Comparison of ENCODE assay signal across 25 cellular contexts in genomic region chr10:43353495-43354324, GRCh38. TPM values are rescaled to one million over a fixed set of nuclear protein-coding genes. Genes with fewer than 3 reads are reported as not detected.
DNase-seq lines count a peak whose midpoint lies in the region; ATAC-seq, FAIRE-seq and TF ChIP-seq lines count a peak whose summit lies in the region.
"Had no signal": no experiment of that assay in that cellular context is flagged by ENCODE, and none has a peak within 500 bp of the region (broad histone marks: within the 10 kb centered on the region; RNA-seq: fewer than 3 reads in every experiment).

No MANE protein-coding gene starts in this region.

- H3K27ac ChIP-seq in dorsolateral prefrontal cortex = peak overlapping the region in 57 of 59 donors; percentile 0 to 95 (median 72)
- H3K27ac ChIP-seq: C4-2B, heart right ventricle, WERI-Rb-1 had no signal

- no peaks in the 10 kb centered on the region for H3K9me3 Mint-ChIP-seq in stimulated activated effector memory CD8-positive, alpha-beta T cell treated with anti-CD3 and anti-CD28 coated beads, Interleukin-12 subunit alpha, Interleukin-12 subunit beta, amount 100 ng/mL, for 72 hours
- H3K9me3 Mint-ChIP-seq: activated naive CD8-positive, alpha-beta T cell treated with anti-CD3 and anti-CD28 coated beads, Interleukin-2, amount 50 U/mL, for 24 hours; activated T-helper 1 cell treated with anti-CD3 and anti-CD28 coated beads, Interleukin-12 subunit alpha, Interleukin-12 subunit beta, Interleukin-2, Interleukin-4 antibody, amounts not matched to agents 30 ng/mL and 10 ng/mL and 1 ng/mL, durations not matched to agents 14 hours and 24 hours and 36 hours; central memory CD8-positive, alpha-beta T cell; natural killer cell; stimulated activated naive B cell treated with anti-CD40 and anti-IgM and Interleukin-4, amounts not matched to agents 10 μg/mL and 1 μg/mL and 100 μg/mL, for 72 hours had no signal

- peak; percentile 7 for DNase-seq in NCI-H2196 (lab: John Stamatoyannopoulos, UW; ENCODE audit: unreplicated experiment)
- no peak for DNase-seq in NCI-H2196 treated with DMSO at 0.1 percent for 48 hours (lab: John Stamatoyannopoulos, UW; ENCODE audit: unreplicated experiment)
- DNase-seq in NCI-H69 (lab: John Stamatoyannopoulos, UW) = peak; percentile 10
- DNase-seq in dorsolateral prefrontal cortex = no peak
- DNase-seq in stimulated activated effector memory CD8-positive, alpha-beta T cell treated with anti-CD3 and anti-CD28 coated beads, Interleukin-12 subunit alpha, Interleukin-12 subunit beta, amount 100 ng/mL, for 72 hours (ENCODE audit: low spot score in 2 of 2) = no peak
- DNase-seq in frontal cortex (ENCODE audit: low spot score in 2 of 2) = no peak
- DNase-seq in amniotic stem cell (lab: John Stamatoyannopoulos, UW) = no peak
- DNase-seq: activated naive CD8-positive, alpha-beta T cell treated with anti-CD3 and anti-CD28 coated beads, Interleukin-2, amount 50 U/mL, for 24 hours; effector CD4-positive, alpha-beta T cell; heart right ventricle; kidney; mesenchymal stem cell; natural killer cell; NCI-H1694 treated with DMSO at 0.1 percent for 48 hours; NCI-H526 treated with DMSO at 0.1 percent for 48 hours; retina; stimulated activated naive B cell treated with anti-CD40 and anti-IgM and Interleukin-4, amounts not matched to agents 10 μg/mL and 1 μg/mL and 100 μg/mL, for 72 hours; SW 1271; WERI-Rb-1 had no signal

- intact Hi-C loops in dorsolateral prefrontal cortex (cut with DNase I) = loop anchor here in 1 of 2 donors (10.0 kb wide), 1 partner anchor 809 kb away; no protein-coding TSS in a partner anchor

- H3K4me3 ChIP-seq in dorsolateral prefrontal cortex = peak overlapping the region in 1 of 59 donors; percentile 7
- H3K4me3 ChIP-seq: heart right ventricle had no signal

- H3K4me1 Mint-ChIP-seq in stimulated activated effector memory CD8-positive, alpha-beta T cell treated with anti-CD3 and anti-CD28 coated beads, Interleukin-12 subunit alpha, Interleukin-12 subunit beta, amount 100 ng/mL, for 72 hours = peaks cover 17% of the 10 kb centered on the region

- no peaks in the 10 kb centered on the region for H3K36me3 Mint-ChIP-seq in stimulated activated effector memory CD8-positive, alpha-beta T cell treated with anti-CD3 and anti-CD28 coated beads, Interleukin-12 subunit alpha, Interleukin-12 subunit beta, amount 100 ng/mL, for 72 hours
- H3K36me3 Mint-ChIP-seq: natural killer cell; stimulated activated naive B cell treated with anti-CD40 and anti-IgM and Interleukin-4, amounts not matched to agents 10 μg/mL and 1 μg/mL and 100 μg/mL, for 72 hours had no signal

- no peak for ATAC-seq in stimulated activated effector memory CD8-positive, alpha-beta T cell treated with anti-CD3 and anti-CD28 coated beads, Interleukin-12 subunit alpha, Interleukin-12 subunit beta, amount 100 ng/mL, for 72 hours
- ATAC-seq in HG03457 (IDR thresholded peaks at IDR 0.05; ENCODE audit: unreplicated experiment) = no peak
- ATAC-seq: activated naive CD8-positive, alpha-beta T cell treated with anti-CD3 and anti-CD28 coated beads, Interleukin-2, amount 50 U/mL, for 24 hours; heart right ventricle; natural killer cell; stimulated activated naive B cell treated with anti-CD40 and anti-IgM and Interleukin-4, amounts not matched to agents 10 μg/mL and 1 μg/mL and 100 μg/mL, for 72 hours had no signal

- TF ChIP-seq CTCF in dorsolateral prefrontal cortex (IDR thresholded peaks at IDR 0.05 in 54 of 56, conservative IDR thresholded peaks at IDR 0.05 in 2 of 56; ENCODE audit: low read depth in 1 of 56, partially characterized antibody in 56 of 56) = peak in 1 of 56 donors; percentile 5

- FAIRE-seq in frontal cortex (lab: Jason Lieb, UNC) = no peak
- FAIRE-seq: A204.1, H54, kidney had no signal

- H3K27ac Mint-ChIP-seq in stimulated activated effector memory CD8-positive, alpha-beta T cell treated with anti-CD3 and anti-CD28 coated beads, Interleukin-12 subunit alpha, Interleukin-12 subunit beta, amount 100 ng/mL, for 72 hours = peak overlapping the region; percentile 43
- H3K27ac Mint-ChIP-seq: activated naive CD8-positive, alpha-beta T cell treated with anti-CD3 and anti-CD28 coated beads, Interleukin-2, amount 50 U/mL, for 24 hours; activated T-helper 1 cell treated with anti-CD3 and anti-CD28 coated beads, Interleukin-12 subunit alpha, Interleukin-12 subunit beta, Interleukin-2, Interleukin-4 antibody, amounts not matched to agents 30 ng/mL and 10 ng/mL and 1 ng/mL, durations not matched to agents 14 hours and 24 hours and 36 hours; natural killer cell; stimulated activated naive B cell treated with anti-CD40 and anti-IgM and Interleukin-4, amounts not matched to agents 10 μg/mL and 1 μg/mL and 100 μg/mL, for 72 hours had no signal

- H3K27me3 ChIP-seq in dorsolateral prefrontal cortex = no peaks in the 10 kb centered on the region

- no peak overlapping the region for H3K4me3 Mint-ChIP-seq in stimulated activated effector memory CD8-positive, alpha-beta T cell treated with anti-CD3 and anti-CD28 coated beads, Interleukin-12 subunit alpha, Interleukin-12 subunit beta, amount 100 ng/mL, for 72 hours
- H3K4me3 Mint-ChIP-seq: activated naive CD8-positive, alpha-beta T cell treated with anti-CD3 and anti-CD28 coated beads, Interleukin-2, amount 50 U/mL, for 24 hours; activated T-helper 1 cell treated with anti-CD3 and anti-CD28 coated beads, Interleukin-12 subunit alpha, Interleukin-12 subunit beta, Interleukin-2, Interleukin-4 antibody, amounts not matched to agents 30 ng/mL and 10 ng/mL and 1 ng/mL, durations not matched to agents 14 hours and 24 hours and 36 hours; central memory CD8-positive, alpha-beta T cell; natural killer cell; stimulated activated naive B cell treated with anti-CD40 and anti-IgM and Interleukin-4, amounts not matched to agents 10 μg/mL and 1 μg/mL and 100 μg/mL, for 72 hours had no signal

RNA-seq across cellular contexts. Expression of gene FXYD4, which starts 17.7 kb away (rescaled TPM):
- total RNA-seq in dorsolateral prefrontal cortex = 10 to 100 TPM in 1 of 120 experiments, 1 to 10 TPM in 56, under 1 TPM in 3, not detected in 60; 0.84 to 12.4 (median 2.4) TPM
- total RNA-seq in frontal cortex = not detected
- total RNA-seq: natural killer cell had no signal

RNA-seq across cellular contexts. Expression of gene HNRNPF, which starts 55.3 kb away (rescaled TPM):
- total RNA-seq in dorsolateral prefrontal cortex (100 to 1,000 TPM in 2 of 120 experiments, 10 to 100 TPM in 118; 39.3 to 109 (median 59.0) TPM), frontal cortex (97.4 TPM)

Comparison
In these comparisons a context has a peak if more than half of its experiments do, and no peak if none do; other contexts are left out.
1. DNase-seq: peak in NCI-H2196 (single experiment) and NCI-H69 (single experiment); none in NCI-H2196 treated with DMSO at 0.1 percent for 48 hours (single experiment), dorsolateral prefrontal cortex (0 of 10), stimulated activated effector memory CD8-positive, alpha-beta T cell treated with anti-CD3 and anti-CD28 coated beads, Interleukin-12 subunit alpha, Interleukin-12 subunit beta, amount 100 ng/mL, for 72 hours (0 of 2), frontal cortex (0 of 2) and amniotic stem cell (single experiment).